In genomic region chr17:20320535-20321229, GRCh38 we compare ENCODE assay signal across 8 cellular contexts.
DNase-seq lines count a peak whose midpoint lies in the region; ATAC-seq and TF ChIP-seq lines count a peak whose summit lies in the region.
"Not testable (repeated sequence)": the region's sequence is repeated elsewhere in the genome, so short reads cannot be mapped to it uniquely, and the experiment has no call there.

No MANE protein-coding gene starts in this region.

- H3K27me3 Mint-ChIP-seq in type B pancreatic cell, result not testable (repeated sequence)

- not testable (repeated sequence) for H3K9me3 Mint-ChIP-seq in type B pancreatic cell

- ATAC-seq in HG03066 (IDR thresholded peaks at IDR 0.05; ENCODE audit: low read depth, unreplicated experiment) (peak; percentile 58), Panc1 (peak; percentile 86)

- H3K4me1 ChIP-seq in Panc1 (ENCODE audit: control insufficient read depth, insufficient read depth, low read length); colonic mucosa: not testable (repeated sequence)

- not testable (repeated sequence) for H3K4me3 ChIP-seq in Panc1 (ENCODE audit: low read depth in 2 of 2, low read length in 2 of 2)
- H3K4me3 ChIP-seq in colonic mucosa, result peak overlapping the region; percentile 44
- H3K4me3 ChIP-seq in skeletal muscle cell (ENCODE audit: low read depth, low read length), result peak overlapping the region; percentile 27

- TF ChIP-seq CTCF in GM12874 (IDR thresholded peaks at IDR 0.05; ENCODE audit: insufficient read depth, low read depth, low read length) (peak; percentile 81), Panc1 (IDR thresholded peaks at IDR 0.05) (peak; percentile 97), colonic mucosa (IDR thresholded peaks at IDR 0.05) (peak; percentile 92), type B pancreatic cell (conservative IDR thresholded peaks at IDR 0.05) (peak; percentile 99)

- in situ Hi-C loops in Panc1 (cut with HindIII; ENCODE audit: low pct_unique_long_range_greater_than_20kb, low sequenced_read_pairs), result not testable (repeated sequence)

- CTCF ChIA-PET in Panc1 (lab: Charles Lee), result interaction anchor here (0.7 kb wide), 1 partner anchor 310 kb away, joined by 3 read pairs; no protein-coding TSS in a partner anchor

- DNase-seq in Panc1 (ENCODE audit: low read depth, low spot score) (peak; percentile 15), colonic mucosa (peak; percentile 66), islet precursor cell (peak; percentile 83), skeletal muscle cell (ENCODE audit: low read depth) (peak; percentile 10), type B pancreatic cell (ENCODE audit: extremely low spot score, unreplicated experiment) (peak; percentile 76)
- peak; percentile 40 for DNase-seq in activated CD8-positive, alpha-beta memory T cell treated with anti-CD3 and anti-CD28 coated beads, Interleukin-2, amount 50 U/mL, for 24 hours (ENCODE audit: extremely low read depth)

- not testable (repeated sequence) for H3K27me3 ChIP-seq in Panc1 (ENCODE audit: control insufficient read depth, insufficient read depth, low read length); colonic mucosa

- H3K36me3 Mint-ChIP-seq in type B pancreatic cell, result not testable (repeated sequence)

- H3K4me3 Mint-ChIP-seq in type B pancreatic cell, result not testable (repeated sequence)

- BruUV-seq in Panc1 (replicated peaks; lab: Mats Ljungman, UMichigan), result not testable (repeated sequence)

- not testable (repeated sequence) for H3K27ac ChIP-seq in Panc1 (ENCODE audit: low read length); colonic mucosa

- H3K27ac Mint-ChIP-seq in type B pancreatic cell, result not testable (repeated sequence)

- not testable (repeated sequence) for H3K9ac ChIP-seq in colonic mucosa (ENCODE audit: low read depth in 2 of 2, low read length in 2 of 2)

- intact Hi-C loops in Panc1 (cut with micrococcal nuclease; ENCODE audit: unreplicated experiment), result loop anchor here (10.0 kb wide), 1 partner anchor 326 kb away; no protein-coding TSS in a partner anchor
- intact Hi-C loops in colonic mucosa (cut with DNase I), result not testable (repeated sequence)

- POLR2A ChIA-PET in Panc1 (lab: Charles Lee), result not testable (repeated sequence)

- not testable (repeated sequence) for H3K36me3 ChIP-seq in Panc1 (ENCODE audit: control insufficient read depth, insufficient read depth, low read length); colonic mucosa

- not testable (repeated sequence) for H3K9me3 ChIP-seq in Panc1 (ENCODE audit: control insufficient read depth, insufficient read depth, low read depth, low read length); colonic mucosa

- H3K4me1 Mint-ChIP-seq in type B pancreatic cell (ENCODE audit: unreplicated experiment), result not testable (repeated sequence)

Comparison
In these comparisons a context has a peak if more than half of its experiments do, and no peak if none do; other contexts are left out.
1. DNase-seq: peak in every context shown above with its lines; median percentile 83 in islet precursor cell; 76 in type B pancreatic cell; 66 in colonic mucosa; 40 in activated CD8-positive, alpha-beta memory T cell treated with anti-CD3 and anti-CD28 coated beads, Interleukin-2, amount 50 U/mL, for 24 hours; 15 in Panc1; 10 in skeletal muscle cell.